In genomic region chr17:19292377-19292711, GRCh38 we compare ENCODE assay signal across 29 cellular contexts. TPM values are rescaled to one million over a fixed set of nuclear protein-coding genes. Genes with fewer than 3 reads are reported as not detected.
A peak's percentile ranks its signal among the peaks of the same experiment; 100 is the strongest.
DNase-seq lines count a peak whose midpoint lies in the region; ATAC-seq and TF ChIP-seq lines count a peak whose summit lies in the region.
"Had no signal": no experiment of that assay in that cellular context is flagged by ENCODE, and none has a peak within 500 bp of the region (broad histone marks: within the 10 kb centered on the region; RNA-seq: fewer than 3 reads in every experiment).

No MANE protein-coding gene starts in this region.

- H3K9me3 Mint-ChIP-seq in MCF 10A (ENCODE audit: unreplicated experiment) = no peaks in the 10 kb centered on the region
- no peaks in the 10 kb centered on the region for H3K9me3 Mint-ChIP-seq in central memory CD8-positive, alpha-beta T cell
- H3K9me3 Mint-ChIP-seq in CD8-positive, alpha-beta memory T cell = no peaks in the 10 kb centered on the region
- H3K9me3 Mint-ChIP-seq: activated naive CD8-positive, alpha-beta T cell treated with anti-CD3 and anti-CD28 coated beads, Interleukin-2, amount 10 ng/mL, durations not matched to agents 7 days and 5 days; CD4-positive, alpha-beta T cell; nephron; stimulated activated naive B cell treated with anti-CD40 and anti-IgM and Interleukin-4, amounts not matched to agents 10 μg/mL and 1 μg/mL and 100 μg/mL, for 72 hours had no signal

- no peaks in the 10 kb centered on the region for H3K79me2 ChIP-seq in mammary epithelial cell (ENCODE audit: insufficient read depth, low read length)

- no peaks in the 10 kb centered on the region for H3K27me3 ChIP-seq in mammary epithelial cell (ENCODE audit: insufficient read depth, low read length)
- no peaks in the 10 kb centered on the region for H3K27me3 ChIP-seq in vagina
- no peaks in the 10 kb centered on the region for H3K27me3 ChIP-seq in CD8-positive, alpha-beta memory T cell (ENCODE audit: insufficient read depth, low read length, poor library complexity, severe bottlenecking)
- H3K27me3 ChIP-seq: hepatocyte, MG63 had no signal

- ATAC-seq in central memory CD8-positive, alpha-beta T cell (replicated peaks; ENCODE audit: extremely low read depth, poor library complexity, severe bottlenecking) = no peak
- ATAC-seq in left colon (peak; percentile 40), GM21737 (IDR thresholded peaks at IDR 0.05; ENCODE audit: unreplicated experiment) (no peak)
- ATAC-seq: K562; left cardiac atrium; PC-3; Right ventricle myocardium inferior; SK-N-SH treated with all-trans-retinoic acid at 6 μM for 48 hours; stimulated activated naive B cell treated with anti-CD40 and anti-IgM and Interleukin-4, amounts not matched to agents 10 μg/mL and 1 μg/mL and 100 μg/mL, for 72 hours had no signal

- TF ChIP-seq CTCF in MCF 10A (IDR thresholded peaks at IDR 0.05; ENCODE audit: unreplicated experiment) (no peak), mammary epithelial cell (conservative IDR thresholded peaks at IDR 0.05 in 1 of 2, IDR thresholded peaks at IDR 0.05 in 1 of 2; ENCODE audit: extremely low read depth in 1 of 2, insufficient read depth in 1 of 2, low read depth in 1 of 2, low read length in 2 of 2) (no peak), vagina (IDR thresholded peaks at IDR 0.05) (no peak)

- no peaks in the 10 kb centered on the region for H4K20me1 ChIP-seq in mammary epithelial cell (ENCODE audit: insufficient read depth, low read length)

- no peaks in the 10 kb centered on the region for H3K36me3 ChIP-seq in mammary epithelial cell (ENCODE audit: insufficient read depth, low read length)
- H3K36me3 ChIP-seq in vagina = no peaks in the 10 kb centered on the region
- H3K36me3 ChIP-seq in CD8-positive, alpha-beta memory T cell (ENCODE audit: insufficient read depth, low read length) = no peaks in the 10 kb centered on the region
- H3K36me3 ChIP-seq: MG63, thoracic aorta had no signal

- TF ChIP-seq POLR2A in vagina (IDR thresholded peaks at IDR 0.05) = no peak

- H3K27ac ChIP-seq in mammary epithelial cell (ENCODE audit: insufficient read depth, low read depth, low read length) = no peak overlapping the region
- peak overlapping the region; percentile 50 for H3K27ac ChIP-seq in vagina
- H3K27ac ChIP-seq in CD8-positive, alpha-beta memory T cell (ENCODE audit: low read depth, low read length) = no peak overlapping the region
- H3K27ac ChIP-seq: hepatocyte, thoracic aorta had no signal

- H3K4me1 ChIP-seq in mammary epithelial cell (ENCODE audit: insufficient read depth, low read length) = peaks cover 4% of the 10 kb centered on the region
- peaks cover 68% of the 10 kb centered on the region for H3K4me1 ChIP-seq in vagina
- H3K4me1 ChIP-seq in CD8-positive, alpha-beta memory T cell (ENCODE audit: insufficient read depth, low read length) = no peaks in the 10 kb centered on the region

- peaks cover 17% of the 10 kb centered on the region for H3K36me3 Mint-ChIP-seq in MCF 10A (ENCODE audit: insufficient read depth, unreplicated experiment)
- H3K36me3 Mint-ChIP-seq in central memory CD8-positive, alpha-beta T cell (ENCODE audit: insufficient read depth) = peaks cover 2% of the 10 kb centered on the region
- peaks cover 0 to 3% (median 1%) of the 10 kb centered on the region in 3 donors for H3K36me3 Mint-ChIP-seq in CD8-positive, alpha-beta memory T cell

- H3K4me1 Mint-ChIP-seq in MCF 10A (ENCODE audit: insufficient read depth, unreplicated experiment) = no peaks in the 10 kb centered on the region
- no peaks in the 10 kb centered on the region for H3K4me1 Mint-ChIP-seq in central memory CD8-positive, alpha-beta T cell
- peaks cover 0 to 12% (median 7%) of the 10 kb centered on the region in 3 donors for H3K4me1 Mint-ChIP-seq in CD8-positive, alpha-beta memory T cell

- no TSS peak for BruUV-seq in MCF 10A (replicated peaks; lab: Mats Ljungman, UMichigan)
- no TSS peak for BruUV-seq in mammary epithelial cell (replicated peaks; lab: Mats Ljungman, UMichigan)

- no peak overlapping the region for H3K4me2 ChIP-seq in mammary epithelial cell (ENCODE audit: insufficient read depth, low read depth, low read length)
- H3K4me2 ChIP-seq: hepatocyte had no signal

- dilution Hi-C loops in mammary epithelial cell (cut with HindIII; ENCODE audit: low sequenced_read_pairs) = loop anchor here (5.0 kb wide), 1 partner anchor 70 kb away; the partner anchor contains the start of gene B9D1

- intact Hi-C loops in MCF 10A (cut with micrococcal nuclease) = no loop called here
- intact Hi-C loops in mammary epithelial cell (cut with micrococcal nuclease) = no loop called here
- intact Hi-C loops in left colon (cut with DNase I, micrococcal nuclease) = no loop called here
- intact Hi-C loops in vagina (cut with DNase I) = no loop called here

- no peaks in the 10 kb centered on the region for H3K9me3 ChIP-seq in mammary epithelial cell (replicated peaks; ENCODE audit: insufficient read depth, low read length)
- H3K9me3 ChIP-seq in vagina = no peaks in the 10 kb centered on the region
- H3K9me3 ChIP-seq in CD8-positive, alpha-beta memory T cell (ENCODE audit: low read length) = no peaks in the 10 kb centered on the region
- H3K9me3 ChIP-seq: MG63, thoracic aorta had no signal

- H3K27me3 Mint-ChIP-seq in MCF 10A (ENCODE audit: insufficient read depth, unreplicated experiment) = no peaks in the 10 kb centered on the region
- H3K27me3 Mint-ChIP-seq in central memory CD8-positive, alpha-beta T cell = no peaks in the 10 kb centered on the region
- H3K27me3 Mint-ChIP-seq in CD8-positive, alpha-beta memory T cell = peaks cover 0 to 7% of the 10 kb centered on the region in 2 donors

- WGBS in mammary epithelial cell (ENCODE audit: low coverage, missing lambda C conversion rate) = 85% methylated on average over 3 of the region's 4 CpGs

- in situ Hi-C loops in mammary epithelial cell (cut with MboI; ENCODE audit: low sequenced_read_pairs in 2 of 2) = no loop called here

- CTCF ChIA-PET in MCF 10A (lab: Yijun Ruan, JAX) = no interaction called here
- CTCF ChIA-PET in mammary epithelial cell (lab: Charles Lee; ENCODE audit: low non-redundant PET) = interaction anchor here (0.5 kb wide), 2 partner anchors 18 to 117 kb away, joined by 3 read pairs; no protein-coding TSS in a partner anchor
- CTCF ChIA-PET in CD8-positive, alpha-beta memory T cell (lab: Charles Lee) = no interaction called here

- no peak overlapping the region for H2AFZ ChIP-seq in mammary epithelial cell (ENCODE audit: low read depth, low read length)
- H2AFZ ChIP-seq: hepatocyte had no signal

- H3K9ac ChIP-seq in mammary epithelial cell (ENCODE audit: insufficient read depth, low read length) = no peak overlapping the region

- H3K4me3 ChIP-seq in mammary epithelial cell (replicated peaks in 1 of 3; ENCODE audit: insufficient read depth in 1 of 3, low read depth in 2 of 3, low read length in 3 of 3) (no peak overlapping the region), vagina (no peak overlapping the region)
- H3K4me3 ChIP-seq in CD8-positive, alpha-beta memory T cell (ENCODE audit: low read length) = no peak overlapping the region
- H3K4me3 ChIP-seq: hepatocyte, K562, MG63, thoracic aorta had no signal

- peak overlapping the region; percentile 54 for H3K27ac Mint-ChIP-seq in MCF 10A (ENCODE audit: low read depth, unreplicated experiment)
- peak overlapping the region; percentile 74 for H3K27ac Mint-ChIP-seq in central memory CD8-positive, alpha-beta T cell (ENCODE audit: low read depth)
- no peak overlapping the region for H3K27ac Mint-ChIP-seq in CD8-positive, alpha-beta memory T cell
- H3K27ac Mint-ChIP-seq: activated naive CD8-positive, alpha-beta T cell treated with anti-CD3 and anti-CD28 coated beads, Interleukin-2, amount 10 ng/mL, durations not matched to agents 7 days and 5 days; CD4-positive, alpha-beta T cell; nephron; stimulated activated naive B cell treated with anti-CD40 and anti-IgM and Interleukin-4, amounts not matched to agents 10 μg/mL and 1 μg/mL and 100 μg/mL, for 72 hours had no signal

- DNase-seq in MCF 10A (ENCODE audit: unreplicated experiment) = no peak
- DNase-seq in mammary epithelial cell = no peak
- no peak for DNase-seq in central memory CD8-positive, alpha-beta T cell (ENCODE audit: low spot score in 2 of 2)
- DNase-seq in left colon = no peak
- no peak for DNase-seq in vagina (ENCODE audit: extremely low spot score in 2 of 2)
- DNase-seq in NCI-H1048 (lab: John Stamatoyannopoulos, UW) = no peak
- DNase-seq in CD8-positive, alpha-beta memory T cell = no peak
- DNase-seq: activated CD4-positive, alpha-beta T cell treated with anti-CD3 and anti-CD28 coated beads, Interleukin-2, amount 50 U/mL, for 48 hours; activated CD4-positive, CD25-positive, alpha-beta regulatory T cell treated with anti-CD3 and anti-CD28 coated beads, Interleukin-2, amount 50 U/mL, for 72 hours; activated gamma-delta T cell treated with Interleukin-2 at 50 U/mL for 16 hours; activated naive CD8-positive, alpha-beta T cell treated with anti-CD3 and anti-CD28 coated beads, Interleukin-2, amount 10 ng/mL, durations not matched to agents 7 days and 5 days; activated T-cell treated with anti-CD3 and anti-CD28 coated beads, Interleukin-2, amount 50 U/mL, for 48 hours; CD4-positive, alpha-beta T cell; cerebellar nuclear complex; left cardiac atrium; MG63; NCI-H1417; NCI-H2029 treated with DMSO at 0.1 percent for 48 hours; NCI-H446; PC-3; stimulated activated naive B cell treated with anti-CD40 and anti-IgM and Interleukin-4, amounts not matched to agents 10 μg/mL and 1 μg/mL and 100 μg/mL, for 72 hours; T-helper 2 cell had no signal

- H3K4me3 Mint-ChIP-seq in MCF 10A (ENCODE audit: unreplicated experiment) = no peak overlapping the region
- no peak overlapping the region for H3K4me3 Mint-ChIP-seq in central memory CD8-positive, alpha-beta T cell
- H3K4me3 Mint-ChIP-seq in CD8-positive, alpha-beta memory T cell = no peak overlapping the region
- H3K4me3 Mint-ChIP-seq: activated naive CD8-positive, alpha-beta T cell treated with anti-CD3 and anti-CD28 coated beads, Interleukin-2, amount 10 ng/mL, durations not matched to agents 7 days and 5 days; CD4-positive, alpha-beta T cell; nephron; stimulated activated naive B cell treated with anti-CD40 and anti-IgM and Interleukin-4, amounts not matched to agents 10 μg/mL and 1 μg/mL and 100 μg/mL, for 72 hours had no signal

- POLR2A ChIA-PET in MCF 10A (lab: Yijun Ruan, JAX) = interaction anchor here (0.7 kb wide), 1 partner anchor 1082 kb away, joined by 3 read pairs; no protein-coding TSS in a partner anchor
- POLR2A ChIA-PET in CD8-positive, alpha-beta memory T cell (lab: Charles Lee) = no interaction called here

RNA-seq across cellular contexts. Expression of gene EPN2, which starts 55.2 kb away (rescaled TPM):
- total RNA-seq in MCF 10A (2022) (35.1 and 36.8 TPM in 2 replicates), mammary epithelial cell (10 to 100 TPM; 19.8 to 32.4 TPM), left colon (10 to 100 TPM; 41.0 to 45.9 TPM), vagina (65.6 TPM)
- 19.5 TPM for polyA plus RNA-seq in mammary epithelial cell
- 28.5 TPM for polyA minus RNA-seq in mammary epithelial cell
- 10 to 100 TPM in 1 of 2 experiments, 1 to 10 TPM in 1; 9.0 to 10.4 TPM for total RNA-seq in CD8-positive, alpha-beta memory T cell
- polyA plus RNA-seq in CD8-positive, alpha-beta memory T cell = 9.7 TPM

Comparison
In these comparisons a context has a peak if more than half of its experiments do, and no peak if none do; other contexts are left out.
1. H3K27ac Mint-ChIP-seq: peak in MCF 10A (single experiment) and central memory CD8-positive, alpha-beta T cell (single experiment); none in CD8-positive, alpha-beta memory T cell (0 of 8).